1 cellular context compared by ENCODE assay signal in the genomic region with DNA sequence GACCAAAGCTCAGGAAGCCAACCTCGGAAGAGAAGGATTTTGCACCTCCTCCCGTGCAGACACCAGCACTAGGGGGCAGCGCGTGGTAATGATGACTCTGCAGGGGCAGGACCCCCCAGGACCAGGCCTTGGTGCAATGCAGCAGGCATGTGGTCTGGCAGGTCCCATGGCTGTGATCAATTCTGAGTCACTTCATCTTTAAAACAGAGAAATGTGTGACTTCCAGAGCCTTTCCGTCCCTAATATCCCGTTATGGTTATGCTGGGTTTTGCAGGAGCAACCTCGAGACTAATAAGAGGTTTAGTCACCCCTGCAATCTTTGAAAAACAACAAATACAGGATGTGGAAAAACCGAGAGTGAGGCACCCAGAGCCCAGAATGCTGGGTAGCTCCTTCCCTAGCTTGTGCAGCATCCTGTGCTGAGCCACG.
TF ChIP-seq lines count a peak whose summit lies in the region.

No MANE protein-coding gene starts in this region.

TF ChIP-seq in HepG2, 621 proteins besides CTCF, POLR2A, EP300 and RAD21 (continued from another document):
- TF ChIP-seq, protein P1, sequence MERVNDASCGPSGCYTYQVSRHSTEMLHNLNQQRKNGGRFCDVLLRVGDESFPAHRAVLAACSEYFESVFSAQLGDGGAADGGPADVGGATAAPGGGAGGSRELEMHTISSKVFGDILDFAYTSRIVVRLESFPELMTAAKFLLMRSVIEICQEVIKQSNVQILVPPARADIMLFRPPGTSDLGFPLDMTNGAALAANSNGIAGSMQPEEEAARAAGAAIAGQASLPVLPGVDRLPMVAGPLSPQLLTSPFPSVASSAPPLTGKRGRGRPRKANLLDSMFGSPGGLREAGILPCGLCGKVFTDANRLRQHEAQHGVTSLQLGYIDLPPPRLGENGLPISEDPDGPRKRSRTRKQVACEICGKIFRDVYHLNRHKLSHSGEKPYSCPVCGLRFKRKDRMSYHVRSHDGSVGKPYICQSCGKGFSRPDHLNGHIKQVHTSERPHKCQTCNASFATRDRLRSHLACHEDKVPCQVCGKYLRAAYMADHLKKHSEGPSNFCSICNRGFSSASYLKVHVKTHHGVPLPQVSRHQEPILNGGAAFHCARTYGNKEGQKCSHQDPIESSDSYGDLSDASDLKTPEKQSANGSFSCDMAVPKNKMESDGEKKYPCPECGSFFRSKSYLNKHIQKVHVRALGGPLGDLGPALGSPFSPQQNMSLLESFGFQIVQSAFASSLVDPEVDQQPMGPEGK (CRISPR knock-in tag; IDR thresholded peaks at IDR 0.05) = peak; percentile 66
- TF ChIP-seq, protein P2, sequence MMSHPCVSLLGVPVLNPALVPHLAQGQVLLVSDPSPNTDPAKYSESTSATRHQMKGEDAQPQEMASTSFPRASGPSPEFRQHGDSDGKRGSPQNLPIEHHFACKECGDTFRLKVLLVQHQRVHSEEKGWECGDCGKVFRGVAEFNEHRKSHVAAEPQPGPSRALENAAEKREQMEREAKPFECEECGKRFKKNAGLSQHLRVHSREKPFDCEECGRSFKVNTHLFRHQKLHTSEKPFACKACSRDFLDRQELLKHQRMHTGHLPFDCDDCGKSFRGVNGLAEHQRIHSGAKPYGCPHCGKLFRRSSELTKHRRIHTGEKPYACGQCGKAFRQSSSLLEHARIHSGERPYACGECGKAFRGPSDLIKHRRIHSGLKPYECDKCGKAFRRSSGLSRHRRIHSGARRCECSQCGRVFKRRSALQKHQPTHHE (CRISPR knock-in tag; IDR thresholded peaks at IDR 0.05; ENCODE audit: borderline replicate concordance) = no peak
- TF ChIP-seq STAG1 (CRISPR knock-in tag; IDR thresholded peaks at IDR 0.05) (peak; percentile 26), ZNF564 (CRISPR knock-in tag; IDR thresholded peaks at IDR 0.05) (no peak), ZNF3 (CRISPR knock-in tag; IDR thresholded peaks at IDR 0.05) (no peak), ZMYM4 (CRISPR knock-in tag; IDR thresholded peaks at IDR 0.05) (no peak), CCAR2 (optimal IDR thresholded peaks at IDR 0.05; ENCODE audit: low read depth, low read length) (no peak), ZNF407 (CRISPR knock-in tag; IDR thresholded peaks at IDR 0.05; ENCODE audit: not compliant biosample characterization) (no peak), ZBTB7A (CRISPR knock-in tag; IDR thresholded peaks at IDR 0.05) (no peak)
- TF ChIP-seq, protein P3, sequence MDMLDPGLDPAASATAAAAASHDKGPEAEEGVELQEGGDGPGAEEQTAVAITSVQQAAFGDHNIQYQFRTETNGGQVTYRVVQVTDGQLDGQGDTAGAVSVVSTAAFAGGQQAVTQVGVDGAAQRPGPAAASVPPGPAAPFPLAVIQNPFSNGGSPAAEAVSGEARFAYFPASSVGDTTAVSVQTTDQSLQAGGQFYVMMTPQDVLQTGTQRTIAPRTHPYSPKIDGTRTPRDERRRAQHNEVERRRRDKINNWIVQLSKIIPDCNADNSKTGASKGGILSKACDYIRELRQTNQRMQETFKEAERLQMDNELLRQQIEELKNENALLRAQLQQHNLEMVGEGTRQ (IDR thresholded peaks at IDR 0.05; ENCODE audit: low read depth, low read length) = no peak
- TF ChIP-seq, protein P3 (CRISPR knock-in tag; IDR thresholded peaks at IDR 0.05; ENCODE audit: borderline replicate concordance) = no peak
TF ChIP-seq in HepG2: peak in this region for 3.
